20 cellular contexts compared by ENCODE assay signal in the genomic region with DNA sequence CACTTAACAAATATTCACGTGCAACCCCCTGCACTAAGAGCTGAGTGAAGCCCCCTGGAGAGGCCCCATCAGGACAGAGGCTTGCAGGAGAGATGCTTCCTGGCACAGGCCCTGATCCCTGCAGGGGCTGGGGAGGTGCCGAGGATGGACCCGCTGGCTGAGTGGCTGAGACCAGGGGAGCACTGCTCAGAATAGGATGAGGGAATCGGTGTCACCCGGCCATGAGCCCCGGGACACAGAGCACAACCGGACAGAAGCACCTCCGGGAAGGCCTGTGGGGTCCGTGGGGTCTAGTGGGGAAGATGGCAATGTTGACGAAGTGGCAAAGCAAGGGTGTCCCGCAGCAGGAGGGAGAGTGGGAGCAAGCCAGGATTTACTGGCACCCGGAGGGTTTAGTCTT.
"Had no signal": no experiment of that assay in that cellular context is flagged by ENCODE, and none has a peak within 500 bp of the region (broad histone marks: within the 10 kb centered on the region; RNA-seq: fewer than 3 reads in every experiment).

No MANE protein-coding gene starts in this region.

- H3K4me3 Mint-ChIP-seq: IgD-negative memory B cell had no signal

- H3K27ac Mint-ChIP-seq: IgD-negative memory B cell had no signal

- ATAC-seq: K562 had no signal

- DNase-seq: Kasumi-1, MM.1S, NCI-H1092 treated with DMSO at 0.1 percent for 48 hours, NCI-H1436, NCI-H187, NCI-H2029, NCI-H2081 treated with DMSO at 0.1 percent for 48 hours, NCI-H2171, NCI-H226, NCI-H446, NCI-H510A, NCI-H524 treated with DMSO at 0.1 percent for 48 hours, NCI-H69, NCI-H774, Right ventricle myocardium superior, RPMI8226, SIG-M5, SK-N-SH had no signal

- H3K36me3 Mint-ChIP-seq: IgD-negative memory B cell had no signal

- H3K4me1 Mint-ChIP-seq: IgD-negative memory B cell had no signal
